ENCODE assay signal across 8 cellular contexts in genomic region chr6:63574554-63574900, GRCh38. TPM values are rescaled to one million over a fixed set of nuclear protein-coding genes. Genes with fewer than 3 reads are reported as not detected.
DNase-seq lines count a peak whose midpoint lies in the region; ATAC-seq and TF ChIP-seq lines count a peak whose summit lies in the region.

No MANE protein-coding gene starts in this region.

- H3K4me3 Mint-ChIP-seq in T-cell: peak overlapping the region; percentile 90 to 93 (median 91)

- TF ChIP-seq CTCF in GM12864 (IDR thresholded peaks at IDR 0.05; ENCODE audit: low read depth, low read length, missing control alignments) (no peak), fibroblast of mammary gland (conservative IDR thresholded peaks at IDR 0.05; ENCODE audit: control insufficient read depth, insufficient read depth, low read depth, low read length) (no peak), sigmoid colon (IDR thresholded peaks at IDR 0.05) (no peak)

- POLR2A ChIA-PET in T-cell (lab: Charles Lee): interaction anchor here (0.6 to 2.4 kb wide), 6 partner anchors 10 to 412 kb away, joined by 3 to 15 read pairs (median 4); partner anchors contain the start of gene PHF3 (in 1 of the 2)

- peak overlapping the region; percentile 96 for H3K27ac Mint-ChIP-seq in T-cell

- no peak for ATAC-seq in T-cell (replicated peaks in 1 of 4)
- no peak for ATAC-seq in HG03469 (IDR thresholded peaks at IDR 0.05; ENCODE audit: unreplicated experiment)

- H3K36me3 Mint-ChIP-seq in T-cell: peaks cover 13% of the 10 kb centered on the region

- H3K4me1 Mint-ChIP-seq in T-cell: peaks cover 29 to 44% (median 40%) of the 10 kb centered on the region in 3 donors

- CTCF ChIA-PET in T-cell (lab: Charles Lee): interaction anchor here (1.0 to 2.3 kb wide), 9 partner anchors 8 to 190 kb away, joined by 3 to 14 read pairs (median 4); partner anchors contain the start of gene PHF3 (in 1 of the 2)

- no peak for DNase-seq in GM12864 (ENCODE audit: low read depth)
- DNase-seq in T-cell: no peak
- DNase-seq in fibroblast of mammary gland (ENCODE audit: low read depth): no peak
- DNase-seq in sigmoid colon: no peak
- DNase-seq in NCI-H1694 treated with DMSO at 0.1 percent for 48 hours (lab: John Stamatoyannopoulos, UW): no peak
- DNase-seq in iPS-NIHi7 (ENCODE audit: extremely low spot score): no peak
- no peak for DNase-seq in RPMI8226

- H3K4me1 ChIP-seq in sigmoid colon: peaks cover 0 to 40% (median 21%) of the 10 kb centered on the region in 4 donors

- H3K27ac ChIP-seq in sigmoid colon: peak overlapping the region; percentile 97 to 100 (median 100)

- H3K9me3 Mint-ChIP-seq in T-cell: no peaks in the 10 kb centered on the region

- H3K9me3 ChIP-seq in sigmoid colon: no peaks in the 10 kb centered on the region

- no peaks in the 10 kb centered on the region for H3K27me3 Mint-ChIP-seq in T-cell

- intact Hi-C loops in sigmoid colon (cut with DNase I): no loop called here

- H3K27me3 ChIP-seq in sigmoid colon: no peaks in the 10 kb centered on the region

- TF ChIP-seq EP300 in sigmoid colon (IDR thresholded peaks at IDR 0.05): no peak

- WGBS in sigmoid colon, 2 donors: 58 to 76% methylated on average over 2 of the region's 2 CpGs

- H3K36me3 ChIP-seq in sigmoid colon: peaks cover 6 to 32% (median 20%) of the 10 kb centered on the region in 4 donors

- H3K4me3 ChIP-seq in GM12864 (ENCODE audit: low read depth, low read length) (peak overlapping the region; percentile 95), fibroblast of mammary gland (ENCODE audit: control insufficient read depth, low read depth, low read length) (peak overlapping the region; percentile 84), sigmoid colon (peak overlapping the region in 3 of 4 donors; percentile 94 to 100 (median 96))

- TF ChIP-seq POLR2A in sigmoid colon (IDR thresholded peaks at IDR 0.05): no peak

RNA-seq across cellular contexts. Expression of gene PTP4A1, which starts 2.2 kb away (rescaled TPM):
- total RNA-seq in T-cell (100 to 1,000 TPM in 2 of 5 donors, 10 to 100 TPM in 3; 28.9 to 160 (median 32.0) TPM), sigmoid colon (10 to 100 TPM; 21.4 to 56.6 (median 42.2) TPM)
- 100 to 1,000 TPM in 1 of 3 donors, 10 to 100 TPM in 2; 39.5 to 173 (median 63.1) TPM for polyA plus RNA-seq in sigmoid colon
